In the genomic region with DNA sequence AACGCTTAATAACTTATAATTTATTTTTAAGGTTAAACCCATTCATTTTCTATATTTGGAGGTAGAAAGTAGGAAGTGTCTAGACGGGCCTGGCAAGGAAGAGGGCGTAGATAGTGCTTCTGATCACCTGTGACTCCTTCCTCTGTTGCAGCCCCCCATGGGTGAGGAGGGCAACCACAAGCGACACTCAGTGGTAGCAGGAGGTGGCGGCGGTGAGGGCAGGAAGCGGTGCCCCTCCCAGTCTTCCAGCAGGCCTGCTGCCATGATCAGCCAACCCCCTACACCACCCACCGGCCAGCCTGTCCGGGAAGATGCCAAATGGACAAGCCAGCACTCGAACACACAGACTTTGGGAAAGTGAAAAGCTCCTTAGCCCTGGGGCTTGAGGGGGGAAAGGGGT, we compare ENCODE assay signal across 16 cellular contexts. TPM values are rescaled to one million over a fixed set of nuclear protein-coding genes. Genes with fewer than 3 reads are reported as not detected.
DNase-seq lines count a peak whose midpoint lies in the region; ATAC-seq lines count a peak whose summit lies in the region.
"Had no signal": no experiment of that assay in that cellular context is flagged by ENCODE, and none has a peak within 500 bp of the region (broad histone marks: within the 10 kb centered on the region; RNA-seq: fewer than 3 reads in every experiment).

No MANE protein-coding gene starts in this region.

- H3K27me3 Mint-ChIP-seq in activated CD4-positive, alpha-beta T cell treated with anti-CD3 and anti-CD28 coated beads, Interleukin-2, amount 10 ng/mL, durations not matched to agents 24 days and 14 days = no peaks in the 10 kb centered on the region
- no peaks in the 10 kb centered on the region for H3K27me3 Mint-ChIP-seq in T-helper 2 cell treated with Interferon-gamma antibody and Interleukin-4, amounts not matched to agents 5 μg/mL and 100 μg/mL, for 36 hours (ENCODE audit: low read depth)
- H3K27me3 Mint-ChIP-seq in activated naive CD8-positive, alpha-beta T cell treated with anti-CD3 and anti-CD28 coated beads, Interleukin-2, amount 50 U/mL, for 24 hours = no peaks in the 10 kb centered on the region
- H3K27me3 Mint-ChIP-seq: progenitor cell of endocrine pancreas had no signal

- H3K4me1 Mint-ChIP-seq in activated CD4-positive, alpha-beta T cell treated with anti-CD3 and anti-CD28 coated beads, Interleukin-2, amount 10 ng/mL, durations not matched to agents 24 days and 14 days = peaks cover 20% of the 10 kb centered on the region
- H3K4me1 Mint-ChIP-seq in T-helper 2 cell treated with Interferon-gamma antibody and Interleukin-4, amounts not matched to agents 5 μg/mL and 100 μg/mL, for 36 hours (ENCODE audit: low read depth) = peaks cover 15% of the 10 kb centered on the region
- peaks cover 32% of the 10 kb centered on the region for H3K4me1 Mint-ChIP-seq in activated naive CD8-positive, alpha-beta T cell treated with anti-CD3 and anti-CD28 coated beads, Interleukin-2, amount 50 U/mL, for 24 hours

- no peak overlapping the region for H3K4me3 Mint-ChIP-seq in activated CD4-positive, alpha-beta T cell treated with anti-CD3 and anti-CD28 coated beads, Interleukin-2, amount 10 ng/mL, durations not matched to agents 24 days and 14 days
- H3K4me3 Mint-ChIP-seq in T-helper 2 cell treated with Interferon-gamma antibody and Interleukin-4, amounts not matched to agents 5 μg/mL and 100 μg/mL, for 36 hours = no peak overlapping the region
- no peak overlapping the region for H3K4me3 Mint-ChIP-seq in activated naive CD8-positive, alpha-beta T cell treated with anti-CD3 and anti-CD28 coated beads, Interleukin-2, amount 50 U/mL, for 24 hours

- no peak for ATAC-seq in activated naive CD8-positive, alpha-beta T cell treated with anti-CD3 and anti-CD28 coated beads, Interleukin-2, amount 50 U/mL, for 24 hours
- no peak for ATAC-seq in HG03025 (IDR thresholded peaks at IDR 0.05; ENCODE audit: low FRiP score, unreplicated experiment)

- no peaks in the 10 kb centered on the region for H3K9me3 Mint-ChIP-seq in activated CD4-positive, alpha-beta T cell treated with anti-CD3 and anti-CD28 coated beads, Interleukin-2, amount 10 ng/mL, durations not matched to agents 24 days and 14 days
- H3K9me3 Mint-ChIP-seq in T-helper 2 cell treated with Interferon-gamma antibody and Interleukin-4, amounts not matched to agents 5 μg/mL and 100 μg/mL, for 36 hours = no peaks in the 10 kb centered on the region
- H3K9me3 Mint-ChIP-seq in activated naive CD8-positive, alpha-beta T cell treated with anti-CD3 and anti-CD28 coated beads, Interleukin-2, amount 50 U/mL, for 24 hours = no peaks in the 10 kb centered on the region

- intact Hi-C loops in activated CD4-positive, alpha-beta T cell treated with anti-CD3 and anti-CD28 coated beads, Interleukin-2, amount 10 ng/mL, durations not matched to agents 24 days and 14 days (cut with micrococcal nuclease) = loop anchor here (2.0 kb wide), 1 partner anchor 59 kb away; a partner anchor contains a TSS

- peak overlapping the region; percentile 34 for H3K27ac Mint-ChIP-seq in activated CD4-positive, alpha-beta T cell treated with anti-CD3 and anti-CD28 coated beads, Interleukin-2, amount 10 ng/mL, durations not matched to agents 24 days and 14 days
- H3K27ac Mint-ChIP-seq in T-helper 2 cell treated with Interferon-gamma antibody and Interleukin-4, amounts not matched to agents 5 μg/mL and 100 μg/mL, for 36 hours = peak overlapping the region; percentile 60
- peak overlapping the region; percentile 57 for H3K27ac Mint-ChIP-seq in activated naive CD8-positive, alpha-beta T cell treated with anti-CD3 and anti-CD28 coated beads, Interleukin-2, amount 50 U/mL, for 24 hours
- H3K27ac Mint-ChIP-seq: progenitor cell of endocrine pancreas had no signal

- no peak for DNase-seq in activated CD4-positive, alpha-beta T cell treated with anti-CD3 and anti-CD28 coated beads, Interleukin-2, amount 10 ng/mL, durations not matched to agents 24 days and 14 days
- DNase-seq in activated CD4-positive, alpha-beta T cell treated with anti-CD3 and anti-CD28 coated beads, Interleukin-2, amount 50 U/mL, for 48 hours = no peak
- no peak for DNase-seq in T-helper 2 cell treated with Interferon-gamma antibody and Interleukin-4, amounts not matched to agents 5 μg/mL and 100 μg/mL, for 36 hours (ENCODE audit: low spot score)
- peak; percentile 15 for DNase-seq in activated naive CD8-positive, alpha-beta T cell treated with anti-CD3 and anti-CD28 coated beads, Interleukin-2, amount 50 U/mL, for 24 hours
- peak; percentile 11 for DNase-seq in stimulated activated CD8-positive, alpha-beta memory T cell treated with anti-CD3 and anti-CD28 coated beads, Interleukin-4, amount 100 ng/mL, for 24 hours (ENCODE audit: low read depth)
- DNase-seq in AML-193 (lab: John Stamatoyannopoulos, UW) = no peak
- no peak for DNase-seq in NCI-H1048 (lab: John Stamatoyannopoulos, UW)
- DNase-seq: 8988T; GDM1; hippocampal formation; MG63; NCI-H2081; NCI-H774; stimulated activated CD4-positive, alpha-beta T cell treated with anti-CD3 and anti-CD28 coated beads, Interleukin-15, amount 100 ng/mL, for 24 hours had no signal

- peaks cover 65% of the 10 kb centered on the region for H3K36me3 Mint-ChIP-seq in activated CD4-positive, alpha-beta T cell treated with anti-CD3 and anti-CD28 coated beads, Interleukin-2, amount 10 ng/mL, durations not matched to agents 24 days and 14 days (ENCODE audit: low read depth)
- H3K36me3 Mint-ChIP-seq in T-helper 2 cell treated with Interferon-gamma antibody and Interleukin-4, amounts not matched to agents 5 μg/mL and 100 μg/mL, for 36 hours (ENCODE audit: low read depth) = peaks cover 64% of the 10 kb centered on the region
- peaks cover 71% of the 10 kb centered on the region for H3K36me3 Mint-ChIP-seq in activated naive CD8-positive, alpha-beta T cell treated with anti-CD3 and anti-CD28 coated beads, Interleukin-2, amount 50 U/mL, for 24 hours (ENCODE audit: low read depth)

RNA-seq across cellular contexts. Expression of a gene that starts 36.7 kb away (rescaled TPM):
- total RNA-seq in activated CD4-positive, alpha-beta T cell treated with anti-CD3 and anti-CD28 coated beads, Interleukin-2, amount 10 ng/mL, durations not matched to agents 24 days and 14 days = not detected in 2 replicates

RNA-seq across cellular contexts. Expression of a gene that starts 44.7 kb away (rescaled TPM):
- 52.7 and 57.4 TPM in 2 replicates for total RNA-seq in activated CD4-positive, alpha-beta T cell treated with anti-CD3 and anti-CD28 coated beads, Interleukin-2, amount 10 ng/mL, durations not matched to agents 24 days and 14 days

RNA-seq across cellular contexts. Expression of a gene that starts 58.6 kb away (rescaled TPM):
- 331 and 348 TPM in 2 replicates for total RNA-seq in activated CD4-positive, alpha-beta T cell treated with anti-CD3 and anti-CD28 coated beads, Interleukin-2, amount 10 ng/mL, durations not matched to agents 24 days and 14 days

Comparison
In these comparisons a context has a peak if more than half of its experiments do, and no peak if none do; other contexts are left out.
1. DNase-seq: peak in activated naive CD8-positive, alpha-beta T cell treated with anti-CD3 and anti-CD28 coated beads, Interleukin-2, amount 50 U/mL, for 24 hours (single experiment) and stimulated activated CD8-positive, alpha-beta memory T cell treated with anti-CD3 and anti-CD28 coated beads, Interleukin-4, amount 100 ng/mL, for 24 hours (single experiment); none in activated CD4-positive, alpha-beta T cell treated with anti-CD3 and anti-CD28 coated beads, Interleukin-2, amount 10 ng/mL, durations not matched to agents 24 days and 14 days (single experiment), activated CD4-positive, alpha-beta T cell treated with anti-CD3 and anti-CD28 coated beads, Interleukin-2, amount 50 U/mL, for 48 hours (0 of 2), T-helper 2 cell treated with Interferon-gamma antibody and Interleukin-4, amounts not matched to agents 5 μg/mL and 100 μg/mL, for 36 hours (single experiment), AML-193 (0 of 2) and NCI-H1048 (single experiment).
2. Peak in every context shown above with its lines, with median percentiles within 50 percentile points of each other: H3K27ac Mint-ChIP-seq.